In genomic region chr14:101817511-101818001, GRCh38 we compare ENCODE assay signal across 13 cellular contexts. TPM values are rescaled to one million over a fixed set of nuclear protein-coding genes. Genes with fewer than 3 reads are reported as not detected.
DNase-seq lines count a peak whose midpoint lies in the region; ATAC-seq and TF ChIP-seq lines count a peak whose summit lies in the region.
"Had no signal": no experiment of that assay in that cellular context is flagged by ENCODE, and none has a peak within 500 bp of the region (broad histone marks: within the 10 kb centered on the region; RNA-seq: fewer than 3 reads in every experiment).

No MANE protein-coding gene starts in this region.

- no peaks in the 10 kb centered on the region for H3K9me3 Mint-ChIP-seq in naive thymus-derived CD4-positive, alpha-beta T cell
- H3K9me3 Mint-ChIP-seq: brain, GM23338 had no signal

- CTCF ChIA-PET in naive thymus-derived CD4-positive, alpha-beta T cell (lab: Charles Lee), result interaction anchor here (0.6 to 2.1 kb wide), 2 partner anchors 46 to 95 kb away, joined by 6 to 8 read pairs; no protein-coding TSS in a partner anchor

- H3K36me3 ChIP-seq in BLaER1, result peaks cover 77% of the 10 kb centered on the region
- H3K36me3 ChIP-seq in naive thymus-derived CD4-positive, alpha-beta T cell (ENCODE audit: control insufficient read depth in 2 of 3, insufficient read depth in 3 of 3, low read length in 3 of 3), result peaks cover 0 to 7% (median 0%) of the 10 kb centered on the region in 3 experiments
- no peaks in the 10 kb centered on the region for H3K36me3 ChIP-seq in hepatocyte (replicated peaks; ENCODE audit: insufficient read depth, low read depth)

- in situ Hi-C loops in GM13977 (cut with MboI; ENCODE audit: low pct_unique_long_range_greater_than_20kb, low sequenced_read_pairs, unreplicated experiment), result no loop called here

- intact Hi-C loops in naive thymus-derived CD4-positive, alpha-beta T cell (cut with micrococcal nuclease), result loop anchor here in 1 of 2 donors (5.0 kb wide), 1 partner anchor 1750 kb away; the partner anchor contains the start of gene EVL

- H3K9ac ChIP-seq in BLaER1, result no peak overlapping the region

- H3K27me3 ChIP-seq in BLaER1 (no peaks in the 10 kb centered on the region), hepatocyte (no peaks in the 10 kb centered on the region)
- no peaks in the 10 kb centered on the region for H3K27me3 ChIP-seq in naive thymus-derived CD4-positive, alpha-beta T cell (ENCODE audit: control insufficient read depth in 2 of 2, insufficient read depth in 2 of 2, low read length in 2 of 2)

- H3K4me1 Mint-ChIP-seq in naive thymus-derived CD4-positive, alpha-beta T cell, result peaks cover 59 to 95% (median 92%) of the 10 kb centered on the region in 7 donors

- H3K9me3 ChIP-seq in BLaER1, result no peaks in the 10 kb centered on the region
- H3K9me3 ChIP-seq in naive thymus-derived CD4-positive, alpha-beta T cell (ENCODE audit: control insufficient read depth in 2 of 3, low read length in 3 of 3), result no peaks in the 10 kb centered on the region
- no peaks in the 10 kb centered on the region for H3K9me3 ChIP-seq in hepatocyte (ENCODE audit: low read depth)

- no peaks in the 10 kb centered on the region for H3K9me2 ChIP-seq in hepatocyte (replicated peaks; ENCODE audit: insufficient read depth)

- no peak overlapping the region for H3K4me3 ChIP-seq in BLaER1
- H3K4me3 ChIP-seq in naive thymus-derived CD4-positive, alpha-beta T cell (ENCODE audit: low read length), result peak overlapping the region; percentile 38
- H3K4me3 ChIP-seq in hepatocyte, result no peak overlapping the region
- H3K4me3 ChIP-seq: GM23338 had no signal

- H3K4me1 ChIP-seq in BLaER1 (peaks cover 95% of the 10 kb centered on the region), hepatocyte (ENCODE audit: insufficient read depth) (peaks cover 7% of the 10 kb centered on the region)
- peaks cover 79 to 84% of the 10 kb centered on the region in 2 donors for H3K4me1 ChIP-seq in naive thymus-derived CD4-positive, alpha-beta T cell (ENCODE audit: control insufficient read depth in 2 of 2, insufficient read depth in 2 of 2, low read length in 2 of 2)

- TF ChIP-seq CTCF in GM13977 (IDR thresholded peaks at IDR 0.05; ENCODE audit: extremely low read depth, insufficient read depth, missing control alignments), result no peak
- no peak for TF ChIP-seq CTCF in hepatocyte (IDR thresholded peaks at IDR 0.05; ENCODE audit: poor library complexity)

- WGBS in hepatocyte (ENCODE audit: low lambda C conversion rate, missing lambda C conversion rate), result 72% methylated on average over 10 of the region's 10 CpGs

- POLR2A ChIA-PET in naive thymus-derived CD4-positive, alpha-beta T cell (lab: Charles Lee), result interaction anchor here (0.6 to 13.5 kb wide), 16 partner anchors 7 to 141 kb away, joined by 3 to 426 read pairs (median 6); partner anchors contain the start of gene PPP2R5C

- H3K27ac ChIP-seq in BLaER1, result no peak overlapping the region
- H3K27ac ChIP-seq in naive thymus-derived CD4-positive, alpha-beta T cell (ENCODE audit: low read depth, low read length), result peak overlapping the region; percentile 97
- no peak overlapping the region for H3K27ac ChIP-seq in hepatocyte

- H3K27me3 Mint-ChIP-seq in naive thymus-derived CD4-positive, alpha-beta T cell, result no peaks in the 10 kb centered on the region
- H3K27me3 Mint-ChIP-seq: brain had no signal

- H3K4me3 Mint-ChIP-seq in naive thymus-derived CD4-positive, alpha-beta T cell, result peak overlapping the region; percentile 74 to 94 (median 84)
- H3K4me3 Mint-ChIP-seq: GM23338 had no signal

- H2AFZ ChIP-seq in hepatocyte, result no peak overlapping the region
- H2AFZ ChIP-seq: GM23338 had no signal

- peaks cover 5 to 61% (median 8%) of the 10 kb centered on the region in 5 donors for H3K36me3 Mint-ChIP-seq in naive thymus-derived CD4-positive, alpha-beta T cell

- DNase-seq in OCI-M1 (lab: John Stamatoyannopoulos, UW), result peak; percentile 58
- DNase-seq in activated naive CD4-positive, alpha-beta T cell treated with Interleukin-2 at 50 U/mL for 16 hours, result peak; percentile 55
- DNase-seq in naive thymus-derived CD4-positive, alpha-beta T cell, result peak in 5 of 9 donors; percentile 42 to 56 (median 47)
- no peak for DNase-seq in GM13977 (ENCODE audit: low spot score)
- no peak for DNase-seq in hepatocyte (ENCODE audit: low spot score)
- no peak for DNase-seq in DMS79 treated with DMSO at 0.1 percent for 48 hours (lab: John Stamatoyannopoulos, UW)
- DNase-seq: AML-193, KBM-7 had no signal

- H3K4me2 ChIP-seq in BLaER1, result peak overlapping the region; percentile 43; the same call in 1 of the 2 replicates
- no peak overlapping the region for H3K4me2 ChIP-seq in hepatocyte
- H3K4me2 ChIP-seq: GM23338 had no signal

- H3K27ac Mint-ChIP-seq in naive thymus-derived CD4-positive, alpha-beta T cell, result peak overlapping the region; percentile 90 to 100 (median 99)
- H3K27ac Mint-ChIP-seq: GM23338 had no signal

- H4K20me1 ChIP-seq in BLaER1 (peaks cover 73% of the 10 kb centered on the region), hepatocyte (ENCODE audit: insufficient read depth, poor library complexity, severe bottlenecking) (peaks cover 78% of the 10 kb centered on the region)

- peak; percentile 40 for ATAC-seq in naive thymus-derived CD4-positive, alpha-beta T cell
- ATAC-seq in GM21717 (IDR thresholded peaks at IDR 0.05; ENCODE audit: unreplicated experiment), result no peak
- ATAC-seq: esophagus mucosa, GM23338 had no signal

- H3K79me2 ChIP-seq in hepatocyte, result peaks cover 100% of the 10 kb centered on the region

RNA-seq across cellular contexts. Expression of gene PPP2R5C, which starts 56.0 kb away (rescaled TPM):
- 100 to 1,000 TPM; 266 to 449 (median 405) TPM for total RNA-seq in naive thymus-derived CD4-positive, alpha-beta T cell
- 100 to 1,000 TPM; 155 to 181 TPM for polyA plus RNA-seq in naive thymus-derived CD4-positive, alpha-beta T cell
- total RNA-seq in hepatocyte, result 69.0 and 78.0 TPM in 2 replicates
- polyA plus RNA-seq in hepatocyte, result 46.8 and 47.4 TPM in 2 replicates

Comparison
In these comparisons a context has a peak if more than half of its experiments do, and no peak if none do; other contexts are left out.
1. DNase-seq: peak in OCI-M1 (single experiment), activated naive CD4-positive, alpha-beta T cell treated with Interleukin-2 at 50 U/mL for 16 hours (single experiment) and naive thymus-derived CD4-positive, alpha-beta T cell (5 of 9); none in GM13977 (single experiment), hepatocyte (single experiment) and DMS79 treated with DMSO at 0.1 percent for 48 hours (single experiment).